9 cellular contexts compared by ENCODE assay signal in genomic region chr1:156104861-156105546, GRCh38. TPM values are rescaled to one million over a fixed set of nuclear protein-coding genes. Genes with fewer than 3 reads are reported as not detected.
A peak's percentile ranks its signal among the peaks of the same experiment; 100 is the strongest.
DNase-seq lines count a peak whose midpoint lies in the region; ATAC-seq and TF ChIP-seq lines count a peak whose summit lies in the region.
"Had no signal": no experiment of that assay in that cellular context is flagged by ENCODE, and none has a peak within 500 bp of the region (broad histone marks: within the 10 kb centered on the region; RNA-seq: fewer than 3 reads in every experiment).

No MANE protein-coding gene starts in this region.

- no TSS peak for BruUV-seq in Panc1 (replicated peaks; lab: Mats Ljungman, UMichigan)

- CTCF ChIA-PET in Panc1 (lab: Charles Lee) = interaction anchor here (0.7 kb wide), 1 partner anchor 8 kb away, joined by 3 read pairs; no protein-coding TSS in a partner anchor

- peak; percentile 31 for ATAC-seq in Panc1
- peak; percentile 41 for ATAC-seq in omental fat pad (ENCODE audit: low FRiP score)
- ATAC-seq in HG02798 (IDR thresholded peaks at IDR 0.05; ENCODE audit: poor library complexity, unreplicated experiment) = no peak
- ATAC-seq in GM18511 (IDR thresholded peaks at IDR 0.05; ENCODE audit: unreplicated experiment) = no peak
- ATAC-seq in GM18498 (IDR thresholded peaks at IDR 0.05; ENCODE audit: unreplicated experiment) = no peak

- peak overlapping the region; percentile 95 for H3K27ac ChIP-seq in Panc1 (ENCODE audit: low read length)

- H3K4me1 ChIP-seq in Panc1 (ENCODE audit: control insufficient read depth, insufficient read depth, low read length) = peaks cover 52% of the 10 kb centered on the region

- no peak for TF ChIP-seq POLR2A in erythroblast (IDR thresholded peaks at IDR 0.05; ENCODE audit: low read length)

- in situ Hi-C loops in Panc1 (cut with HindIII; ENCODE audit: low pct_unique_long_range_greater_than_20kb, low sequenced_read_pairs) = no loop called here

- H3K27me3 ChIP-seq in Panc1 (ENCODE audit: control insufficient read depth, insufficient read depth, low read length) = no peaks in the 10 kb centered on the region

- no peaks in the 10 kb centered on the region for H3K36me3 ChIP-seq in Panc1 (ENCODE audit: control insufficient read depth, insufficient read depth, low read length)

- POLR2A ChIA-PET in Panc1 (lab: Charles Lee) = interaction anchor here (0.6 to 1.9 kb wide), 3 partner anchors 10 to 187 kb away, joined by 3 to 13 read pairs (median 12); partner anchors contain the start of gene LMNA

- H3K4me3 ChIP-seq in Panc1 (ENCODE audit: low read depth in 2 of 2, low read length in 2 of 2) = no peak overlapping the region

- intact Hi-C loops in Panc1 (cut with micrococcal nuclease; ENCODE audit: unreplicated experiment) = no loop called here

- no peaks in the 10 kb centered on the region for H3K9me3 ChIP-seq in Panc1 (ENCODE audit: control insufficient read depth, insufficient read depth, low read depth, low read length)

- TF ChIP-seq CTCF in Panc1 (IDR thresholded peaks at IDR 0.05) (no peak), omental fat pad (IDR thresholded peaks at IDR 0.05) (no peak)

- DNase-seq in CD1c-positive myeloid dendritic cell (ENCODE audit: extremely low spot score) = peak; percentile 35
- no peak for DNase-seq in Panc1 (ENCODE audit: low read depth, low spot score)
- DNase-seq in erythroblast (lab: John Stamatoyannopoulos, UW) = peak; percentile 36
- DNase-seq in omental fat pad (ENCODE audit: low spot score) = no peak
- no peak for DNase-seq in SHP77 treated with DMSO at 0.1 percent for 48 hours (lab: John Stamatoyannopoulos, UW)

RNA-seq across cellular contexts. Expression of gene LMNA, which starts 9.5 kb away (rescaled TPM):
- total RNA-seq in Panc1 (2021; ENCODE audit: unreplicated experiment) = 691 TPM
- 726 TPM for polyA plus RNA-seq in Panc1 (2012; ENCODE audit: insufficient read length)
- total RNA-seq in omental fat pad = 1,000 to 10,000 TPM in 1 of 4 donors, 100 to 1,000 TPM in 3; 288 to 1,820 (median 589) TPM

RNA-seq across cellular contexts. Expression of gene MEX3A, which starts 22.7 kb away (rescaled TPM):
- total RNA-seq in Panc1 (2021; ENCODE audit: unreplicated experiment) (15.8 TPM), omental fat pad (under 1 TPM; 0.56 to 0.96 (median 0.66) TPM)
- polyA plus RNA-seq in Panc1 (2012; ENCODE audit: insufficient read length) = 33.1 TPM

RNA-seq across cellular contexts. Expression of gene RAB25, which starts 44.0 kb away (rescaled TPM):
- total RNA-seq in Panc1 (2021; ENCODE audit: unreplicated experiment) (not detected), omental fat pad (under 1 TPM in 1 of 4 donors, not detected in 3; 0.84 TPM)
- polyA plus RNA-seq in Panc1 (2012; ENCODE audit: insufficient read length) = not detected
- total RNA-seq: subcutaneous adipose tissue had no signal

RNA-seq across cellular contexts. Expression of gene SEMA4A, which starts 48.4 kb away (rescaled TPM):
- total RNA-seq in Panc1 (2021; ENCODE audit: unreplicated experiment) (0.21 TPM), omental fat pad (10 to 100 TPM in 3 of 4 donors, 1 to 10 TPM in 1; 4.1 to 99.1 (median 24.6) TPM)
- 0.22 TPM for polyA plus RNA-seq in Panc1 (2012; ENCODE audit: insufficient read length)

RNA-seq across cellular contexts. Expression of gene LAMTOR2, which starts 50.4 kb away (rescaled TPM):
- total RNA-seq in Panc1 (2021; ENCODE audit: unreplicated experiment) (63.4 TPM), omental fat pad (10 to 100 TPM; 45.8 to 74.3 (median 65.0) TPM)
- 111 TPM for polyA plus RNA-seq in Panc1 (2012; ENCODE audit: insufficient read length)

Comparison
In these comparisons a context has a peak if more than half of its experiments do, and no peak if none do; other contexts are left out.
1. DNase-seq: peak in CD1c-positive myeloid dendritic cell (single experiment) and erythroblast (2 of 2); none in Panc1 (single experiment), omental fat pad (single experiment) and SHP77 treated with DMSO at 0.1 percent for 48 hours (single experiment).
2. ATAC-seq: peak in Panc1 (single experiment) and omental fat pad (single experiment); none in HG02798 (single experiment), GM18511 (single experiment) and GM18498 (single experiment).